In the genomic region with DNA sequence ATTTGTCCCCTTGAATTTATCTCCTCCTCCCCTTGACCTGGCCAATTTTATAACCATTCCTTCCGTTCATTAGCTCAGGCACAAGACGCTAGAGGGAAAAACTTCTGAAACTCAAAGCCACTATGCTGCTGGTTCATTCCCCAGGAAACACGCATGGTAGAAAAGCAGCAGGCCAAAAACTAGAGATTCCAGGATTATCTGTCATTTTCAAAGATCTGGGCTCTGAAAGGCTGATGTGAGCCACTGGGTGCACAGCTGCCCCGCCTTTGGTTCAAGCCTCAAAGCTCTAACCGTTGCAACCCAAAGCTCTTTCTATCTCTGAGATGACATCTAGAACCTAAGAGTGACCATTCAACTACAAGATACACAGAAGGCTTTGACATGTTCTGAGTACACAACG, we compare ENCODE assay signal across 20 cellular contexts. TPM values are rescaled to one million over a fixed set of nuclear protein-coding genes. Genes with fewer than 3 reads are reported as not detected.
DNase-seq lines count a peak whose midpoint lies in the region; ATAC-seq and TF ChIP-seq lines count a peak whose summit lies in the region.
"Had no signal": no experiment of that assay in that cellular context is flagged by ENCODE, and none has a peak within 500 bp of the region (broad histone marks: within the 10 kb centered on the region; RNA-seq: fewer than 3 reads in every experiment).

No MANE protein-coding gene starts in this region.

- peaks cover 13 to 31% of the 10 kb centered on the region in 2 donors for H3K36me3 Mint-ChIP-seq in activated T-cell treated with anti-CD3 and anti-CD28 coated beads, Interleukin-2, amount 50 U/mL, for 72 hours (ENCODE audit: insufficient read depth in 2 of 2)
- peaks cover 2% of the 10 kb centered on the region for H3K36me3 Mint-ChIP-seq in IgD-negative memory B cell
- H3K36me3 Mint-ChIP-seq in progenitor cell of endocrine pancreas (ENCODE audit: insufficient read depth): peaks cover 4% of the 10 kb centered on the region

- no peak for TF ChIP-seq CTCF in progenitor cell of endocrine pancreas (IDR thresholded peaks at IDR 0.05; ENCODE audit: unreplicated experiment)

- no peaks in the 10 kb centered on the region for H3K9me3 Mint-ChIP-seq in activated T-cell treated with anti-CD3 and anti-CD28 coated beads, Interleukin-2, amount 50 U/mL, for 72 hours
- no peaks in the 10 kb centered on the region for H3K9me3 Mint-ChIP-seq in IgD-negative memory B cell
- no peaks in the 10 kb centered on the region for H3K9me3 Mint-ChIP-seq in progenitor cell of endocrine pancreas (ENCODE audit: low read depth)

- H3K27me3 Mint-ChIP-seq in activated T-cell treated with anti-CD3 and anti-CD28 coated beads, Interleukin-2, amount 50 U/mL, for 72 hours (ENCODE audit: low read depth): no peaks in the 10 kb centered on the region
- no peaks in the 10 kb centered on the region for H3K27me3 Mint-ChIP-seq in IgD-negative memory B cell
- no peaks in the 10 kb centered on the region for H3K27me3 Mint-ChIP-seq in progenitor cell of endocrine pancreas

- peak overlapping the region; percentile 1 for H3K27ac Mint-ChIP-seq in activated T-cell treated with anti-CD3 and anti-CD28 coated beads, Interleukin-2, amount 50 U/mL, for 72 hours
- H3K27ac Mint-ChIP-seq in IgD-negative memory B cell: peak overlapping the region in 2 of 3 donors; percentile 41 to 47
- H3K27ac Mint-ChIP-seq in progenitor cell of endocrine pancreas: peak overlapping the region; percentile 65

- no peak overlapping the region for H3K4me3 Mint-ChIP-seq in activated T-cell treated with anti-CD3 and anti-CD28 coated beads, Interleukin-2, amount 50 U/mL, for 72 hours
- peak overlapping the region in 3 of 4 donors; percentile 23 to 96 (median 28) for H3K4me3 Mint-ChIP-seq in IgD-negative memory B cell
- peak overlapping the region; percentile 14 for H3K4me3 Mint-ChIP-seq in progenitor cell of endocrine pancreas (ENCODE audit: low read depth)

- DNase-seq in activated T-cell treated with anti-CD3 and anti-CD28 coated beads, Interleukin-2, amount 50 U/mL, for 72 hours: no peak
- no peak for DNase-seq in activated T-cell treated with anti-CD3 and anti-CD28 coated beads, Interleukin-2, amount 50 U/mL, for 1 hour
- DNase-seq in ecto neural progenitor cell (ENCODE audit: low spot score) (peak; percentile 18), progenitor cell of endocrine pancreas (ENCODE audit: low spot score, unreplicated experiment) (no peak), NCI-H2227 (lab: John Stamatoyannopoulos, UW; ENCODE audit: unreplicated experiment) (no peak)
- DNase-seq: ACHN; activated CD8-positive, alpha-beta memory T cell treated with anti-CD3 and anti-CD28 coated beads, Interleukin-2, amount 50 U/mL, for 4 hours; aorta; Calu3; cortex of kidney; left colon; MV-4-11; NCI-H2171; NK-92 treated with Interleukin-12 subunit alpha and Interleukin-12 subunit beta, amount 100 ng/mL, for 24 hours; SJCRH30; stimulated activated naive CD4-positive, alpha-beta T cell treated with Interleukin-2 at 50 U/mL for 16 hours; WERI-Rb-1 had no signal

- no peak for ATAC-seq in activated T-cell treated with anti-CD3 and anti-CD28 coated beads, Interleukin-2, amount 50 U/mL, for 72 hours (replicated peaks in 1 of 2)
- no peak for ATAC-seq in HG03045 (IDR thresholded peaks at IDR 0.05; ENCODE audit: unreplicated experiment)
- ATAC-seq in HG02763 (IDR thresholded peaks at IDR 0.05; ENCODE audit: unreplicated experiment): no peak
- ATAC-seq: left colon had no signal

- peaks cover 69% of the 10 kb centered on the region for H3K4me1 Mint-ChIP-seq in activated T-cell treated with anti-CD3 and anti-CD28 coated beads, Interleukin-2, amount 50 U/mL, for 72 hours (ENCODE audit: low read depth)
- peaks cover 38 to 56% (median 48%) of the 10 kb centered on the region in 3 donors for H3K4me1 Mint-ChIP-seq in IgD-negative memory B cell
- peaks cover 48% of the 10 kb centered on the region for H3K4me1 Mint-ChIP-seq in progenitor cell of endocrine pancreas (ENCODE audit: low read depth)

RNA-seq across cellular contexts. Expression of a gene that starts 6.1 kb away (rescaled TPM):
- 100 to 1,000 TPM; 200 to 204 TPM for total RNA-seq in activated T-cell treated with anti-CD3 and anti-CD28 coated beads, Interleukin-2, amount 50 U/mL, for 72 hours
- polyA plus RNA-seq in IgD-negative memory B cell: 110 TPM
- total RNA-seq in progenitor cell of endocrine pancreas: 263 and 279 TPM in 2 replicates

Comparison
In these comparisons a context has a peak if more than half of its experiments do, and no peak if none do; other contexts are left out.
1. H3K27ac Mint-ChIP-seq: peak in every context shown above with its lines; median percentile 65 in progenitor cell of endocrine pancreas; 44 in IgD-negative memory B cell; 1 in activated T-cell treated with anti-CD3 and anti-CD28 coated beads, Interleukin-2, amount 50 U/mL, for 72 hours.
2. H3K4me3 Mint-ChIP-seq: peak in IgD-negative memory B cell (3 of 4) and progenitor cell of endocrine pancreas (single experiment); none in activated T-cell treated with anti-CD3 and anti-CD28 coated beads, Interleukin-2, amount 50 U/mL, for 72 hours (0 of 2).